In the genomic region with DNA sequence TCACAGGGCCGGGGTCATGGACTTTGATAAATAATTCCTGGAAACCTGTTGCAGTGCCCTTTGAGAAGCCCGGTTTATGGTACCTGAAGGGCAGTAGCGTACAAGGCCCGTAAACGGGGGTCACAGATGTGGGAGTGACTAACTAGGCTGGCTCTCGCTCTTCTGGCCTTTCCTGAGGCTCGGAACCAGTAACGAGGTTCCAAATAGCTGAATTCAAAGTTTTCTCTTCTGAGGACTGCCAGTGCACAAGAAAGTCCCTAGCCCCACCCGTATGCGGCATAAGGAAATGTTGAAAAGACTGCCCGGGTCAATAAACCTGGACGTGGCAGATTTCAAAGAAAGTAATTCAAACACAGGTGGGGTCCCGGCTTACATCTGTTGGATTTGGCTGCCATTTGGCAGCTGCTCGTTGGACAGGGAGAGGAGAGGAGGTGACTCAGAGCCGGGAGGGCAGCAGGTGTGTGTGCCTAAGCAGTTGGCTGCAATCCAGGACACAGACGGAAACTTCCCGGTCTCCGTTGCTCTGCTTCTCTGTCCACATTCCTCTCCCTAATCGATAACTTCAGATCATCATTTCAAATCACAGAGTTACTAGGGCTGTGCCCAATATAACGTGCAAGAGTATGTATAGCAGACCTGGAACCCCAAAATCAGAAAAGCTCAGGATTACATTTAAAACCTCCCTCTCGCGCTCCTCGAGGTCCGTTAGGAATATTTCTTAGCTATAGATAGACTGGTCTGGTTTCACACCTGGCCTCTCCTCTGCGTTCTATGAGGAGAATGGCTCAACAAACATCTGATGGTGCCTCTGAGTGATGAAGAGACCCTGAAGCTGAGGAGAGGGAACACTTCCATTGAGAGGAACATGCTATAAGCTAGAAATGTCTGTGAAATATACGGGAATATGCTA, we compare ENCODE assay signal across 8 cellular contexts. TPM values are rescaled to one million over a fixed set of nuclear protein-coding genes. Genes with fewer than 3 reads are reported as not detected.
DNase-seq lines count a peak whose midpoint lies in the region; ATAC-seq and TF ChIP-seq lines count a peak whose summit lies in the region.

No MANE protein-coding gene starts in this region.

- 15 to 16% methylated on average over 26 of the region's 26 CpGs for WGBS in esophagus, 2 donors

- H3K4me1 ChIP-seq in cardiac muscle cell (ENCODE audit: low read depth) (no peaks in the 10 kb centered on the region), esophagus (ENCODE audit: control insufficient read depth in 2 of 2, insufficient read depth in 2 of 2, low read length in 1 of 2) (peaks cover 0 to 3% of the 10 kb centered on the region in 2 donors)

- H3K27me3 ChIP-seq in cardiac muscle cell (peaks cover 5% of the 10 kb centered on the region), esophagus (ENCODE audit: control insufficient read depth in 1 of 2, insufficient read depth in 2 of 2, low read length in 2 of 2) (no peaks in the 10 kb centered on the region)

- H3K9me3 ChIP-seq in cardiac muscle cell (ENCODE audit: low read depth) (no peaks in the 10 kb centered on the region), esophagus (ENCODE audit: control insufficient read depth in 2 of 2, insufficient read depth in 1 of 2, low read depth in 1 of 2, low read length in 1 of 2) (no peaks in the 10 kb centered on the region)

- H3K4me3 ChIP-seq in cardiac muscle cell = peak overlapping the region; percentile 80
- peak overlapping the region; percentile 78 to 91 for H3K4me3 ChIP-seq in esophagus (ENCODE audit: low read depth in 1 of 2, low read length in 2 of 2)

- TF ChIP-seq CTCF in cardiac muscle cell (IDR thresholded peaks at IDR 0.05; ENCODE audit: low read depth, low read length) = no peak

- peak; percentile 43 to 55 for DNase-seq in cardiac muscle cell (ENCODE audit: low read depth in 1 of 2, low spot score in 1 of 2)
- no peak for DNase-seq in Right ventricle myocardium inferior (ENCODE audit: missing footprints)
- DNase-seq in NCI-H446 treated with DMSO at 0.1 percent for 48 hours (lab: John Stamatoyannopoulos, UW) = peak; percentile 49
- DNase-seq in activated T-cell treated with anti-CD3 and anti-CD28 coated beads for 1 hour (ENCODE audit: low read depth) = peak; percentile 16
- DNase-seq in myocyte (ENCODE audit: low read depth) = peak; percentile 88
- peak in 29 of 49 donors; percentile 2 to 78 (median 34) for DNase-seq in substantia nigra (lab: John Stamatoyannopoulos, UW)

- intact Hi-C loops in Right ventricle myocardium inferior (cut with DNase I) = no loop called here

- no peaks in the 10 kb centered on the region for H3K36me3 ChIP-seq in cardiac muscle cell
- H3K36me3 ChIP-seq in esophagus (ENCODE audit: control insufficient read depth in 2 of 2, insufficient read depth in 2 of 2, low read length in 1 of 2) = no peaks in the 10 kb centered on the region

- H3K27ac ChIP-seq in cardiac muscle cell = no peak overlapping the region
- H3K27ac ChIP-seq in esophagus (ENCODE audit: low read depth in 2 of 2, low read length in 1 of 2) = peak overlapping the region; percentile 95 to 97
- peak overlapping the region; percentile 74 for H3K27ac ChIP-seq in substantia nigra (ENCODE audit: low read depth, low read length, poor library complexity, severe bottlenecking)

- ATAC-seq in Right ventricle myocardium inferior (no peak), HG03103 (IDR thresholded peaks at IDR 0.05; ENCODE audit: low read depth, unreplicated experiment) (peak; percentile 6)

RNA-seq across cellular contexts. Expression of a gene that starts 0.8 kb away (rescaled TPM):
- total RNA-seq in cardiac muscle cell (6.3 and 14.7 TPM in 2 replicates), Right ventricle myocardium inferior (5.3 TPM), myocyte (9.3 and 10.6 TPM in 2 replicates)
- polyA plus RNA-seq in cardiac muscle cell (6.9 and 17.7 TPM in 2 replicates), esophagus (10 to 100 TPM; 42.4 to 54.5 TPM)
- polyA plus RNA-seq in myocyte (2012) = 14.3 TPM
